In the genomic region with DNA sequence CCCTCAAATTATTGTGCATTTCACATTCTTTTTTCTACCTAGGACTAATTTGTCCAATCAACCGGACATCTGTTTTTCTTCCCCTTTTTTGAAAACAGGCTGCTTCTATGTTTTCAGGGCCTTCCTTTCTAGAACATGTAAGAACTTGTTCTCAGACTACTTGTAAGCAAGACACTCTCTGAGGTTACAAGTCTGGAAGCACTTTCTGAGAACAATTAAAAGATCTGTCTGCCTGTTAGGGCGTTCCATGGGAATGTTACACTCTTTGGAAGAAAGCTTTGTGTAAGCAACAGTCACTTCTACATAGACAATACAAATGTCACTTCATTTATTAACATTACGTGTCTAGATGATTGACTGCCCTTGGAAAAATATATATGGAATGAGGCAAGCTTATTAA, we compare ENCODE assay signal across 18 cellular contexts. TPM values are rescaled to one million over a fixed set of nuclear protein-coding genes. Genes with fewer than 3 reads are reported as not detected.
DNase-seq lines count a peak whose midpoint lies in the region; ATAC-seq, FAIRE-seq and TF ChIP-seq lines count a peak whose summit lies in the region.
"Had no signal": no experiment of that assay in that cellular context is flagged by ENCODE, and none has a peak within 500 bp of the region (broad histone marks: within the 10 kb centered on the region; RNA-seq: fewer than 3 reads in every experiment).

No MANE protein-coding gene starts in this region.

- no peaks in the 10 kb centered on the region for H3K27me3 ChIP-seq in thoracic aorta (replicated peaks; ENCODE audit: insufficient read depth)
- H3K27me3 ChIP-seq: cardiac muscle cell, testis had no signal

- TF ChIP-seq POLR2A in H54 (IDR thresholded peaks at IDR 0.05; ENCODE audit: low read depth, low read length): no peak

- DNase-seq in NCI-H2171 treated with DMSO at 0.1 percent for 48 hours (lab: John Stamatoyannopoulos, UW): peak; percentile 75
- no peak for DNase-seq in NCI-H2171 (lab: John Stamatoyannopoulos, UW)
- DNase-seq in SKM-1 (lab: John Stamatoyannopoulos, UW; ENCODE audit: unreplicated experiment): peak; percentile 60
- peak; percentile 45 for DNase-seq in fibroblast of the aortic adventitia (ENCODE audit: low read depth)
- DNase-seq in thoracic aorta (ENCODE audit: low spot score): no peak
- DNase-seq in D341Med (ENCODE audit: low spot score): no peak
- no peak for DNase-seq in H54 (ENCODE audit: insufficient read length, low spot score)
- DNase-seq: activated effector memory CD4-positive, alpha-beta T cell treated with anti-CD3 and anti-CD28 coated beads, Interleukin-2, amount 50 U/mL, for 16 hours; islet precursor cell; naive B cell; testis had no signal

- no peak for FAIRE-seq in H54 (lab: Jason Lieb, UNC)
- FAIRE-seq: GM12892, GM19239, H1 had no signal

- H3K36me3 ChIP-seq in thoracic aorta: no peaks in the 10 kb centered on the region
- H3K36me3 ChIP-seq: cardiac muscle cell had no signal

- ATAC-seq in thoracic aorta (ENCODE audit: insufficient number of reproducible peaks, low FRiP score, low read depth) (no peak), GM21360 (IDR thresholded peaks at IDR 0.05; ENCODE audit: unreplicated experiment) (no peak)

- TF ChIP-seq CTCF in fibroblast of the aortic adventitia (IDR thresholded peaks at IDR 0.05; ENCODE audit: insufficient read depth, low read length) (no peak), thoracic aorta (IDR thresholded peaks at IDR 0.05) (no peak)

- peaks cover 11 to 36% of the 10 kb centered on the region in 2 donors for H3K4me1 ChIP-seq in thoracic aorta (ENCODE audit: control insufficient read depth in 1 of 2, low read depth in 2 of 2)

- peak overlapping the region; percentile 34 to 49 for H3K27ac ChIP-seq in thoracic aorta
- H3K27ac ChIP-seq: cardiac muscle cell had no signal

- H3K9me3 ChIP-seq in thoracic aorta: no peaks in the 10 kb centered on the region
- H3K9me3 ChIP-seq: testis had no signal

- H3K4me3 ChIP-seq in fibroblast of the aortic adventitia (ENCODE audit: low read depth, low read length) (no peak overlapping the region), thoracic aorta (no peak overlapping the region)
- H3K4me3 ChIP-seq: cardiac muscle cell, testis had no signal

RNA-seq across cellular contexts. Expression of a gene that starts 50.9 kb away (rescaled TPM):
- total RNA-seq in fibroblast of the aortic adventitia (ENCODE audit: low replicate concordance) (0.63 TPM in 1 of 2 replicates, not detected in the other), thoracic aorta (under 1 TPM in 1 of 2 donors, not detected in 1; 0.95 TPM)
- total RNA-seq: H1; HT1080; T-helper 2 cell treated with Interferon-gamma antibody and Interleukin-4, amounts not matched to agents 100 ng/mL and 5 ng/mL, for 36 hours had no signal

Comparison
In these comparisons a context has a peak if more than half of its experiments do, and no peak if none do; other contexts are left out.
1. DNase-seq: peak in NCI-H2171 treated with DMSO at 0.1 percent for 48 hours (single experiment), SKM-1 (single experiment) and fibroblast of the aortic adventitia (single experiment); none in NCI-H2171 (single experiment), thoracic aorta (single experiment), D341Med (single experiment) and H54 (single experiment).